8 cellular contexts compared by ENCODE assay signal in the genomic region with DNA sequence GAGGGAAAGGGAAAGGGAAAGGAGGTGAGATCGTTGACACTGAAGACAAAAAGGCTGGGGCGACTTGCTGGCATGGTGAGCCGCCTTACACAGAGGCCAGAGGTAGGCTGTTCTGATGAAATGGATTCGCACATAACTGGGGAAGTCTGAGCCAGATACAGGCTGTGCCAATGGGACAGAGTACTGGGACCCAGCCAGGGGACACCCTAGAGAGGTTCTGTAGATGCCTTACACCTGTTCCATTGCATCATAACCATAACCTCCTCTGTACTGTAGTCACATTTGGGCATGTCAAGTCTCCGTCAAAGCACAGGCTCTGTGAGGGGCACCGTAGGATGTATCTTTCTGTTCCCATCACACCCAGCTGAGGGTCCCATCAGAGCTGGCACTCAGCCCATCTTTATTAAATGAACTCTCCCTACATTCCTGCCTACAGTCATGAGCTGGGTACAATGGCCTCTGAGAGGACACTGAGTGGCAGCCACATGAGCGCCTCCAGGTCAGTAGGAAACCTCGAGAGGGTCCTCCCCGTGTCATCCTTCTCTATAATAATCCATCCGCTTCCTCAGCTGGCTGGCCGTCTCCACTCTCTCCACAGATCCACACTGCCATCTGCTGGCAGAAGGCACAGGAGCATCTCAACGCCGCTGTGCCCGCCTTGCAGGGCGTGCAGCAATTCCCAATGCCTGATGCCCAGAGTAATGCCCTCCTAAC.
DNase-seq lines count a peak whose midpoint lies in the region; ATAC-seq, FAIRE-seq and TF ChIP-seq lines count a peak whose summit lies in the region.

No MANE protein-coding gene starts in this region.

- peak; percentile 87 for TF ChIP-seq CTCF in A549 (IDR thresholded peaks at IDR 0.05)

- TF ChIP-seq POLR2A in A549 (IDR thresholded peaks at IDR 0.05; ENCODE audit: low read length) = no peak

- TF ChIP-seq EP300 in A549 (IDR thresholded peaks at IDR 0.05) = no peak

- ATAC-seq in A549 (peak; percentile 94 to 98), GM18519 (IDR thresholded peaks at IDR 0.05; ENCODE audit: low FRiP score, unreplicated experiment) (peak; percentile 85), HG03039 (IDR thresholded peaks at IDR 0.05; ENCODE audit: unreplicated experiment) (peak; percentile 81), left colon (peak; percentile 89)

- no peak overlapping the region for H3K27ac ChIP-seq in A549

- H3K9me3 ChIP-seq in A549 = no peaks in the 10 kb centered on the region

- peak; percentile 85 for FAIRE-seq in A549 (lab: Jason Lieb, UNC)

- peak; percentile 84 to 90 for TF ChIP-seq RAD21 in A549 (conservative IDR thresholded peaks at IDR 0.05 in 1 of 2, IDR thresholded peaks at IDR 0.05 in 1 of 2)

- no peak overlapping the region for H3K4me3 ChIP-seq in A549

- H3K4me1 ChIP-seq in A549 = no peaks in the 10 kb centered on the region

- intact Hi-C loops in left colon (cut with DNase I, micrococcal nuclease) = no loop called here

- CTCF ChIA-PET in A549 (lab: Yijun Ruan, JAX) = interaction anchor here (0.7 to 3.0 kb wide), 13 partner anchors 9 to 318 kb away, joined by 3 to 17 read pairs (median 5); no protein-coding TSS in a partner anchor

- DNase-seq in A549 (ENCODE audit: low read depth in 1 of 2, low spot score in 1 of 2) = peak; percentile 60 to 72
- DNase-seq in NCI-H2227 (lab: John Stamatoyannopoulos, UW; ENCODE audit: unreplicated experiment) = peak; percentile 75
- peak; percentile 55 for DNase-seq in activated CD4-positive, CD25-positive, alpha-beta regulatory T cell treated with anti-CD3 and anti-CD28 coated beads, Interleukin-2, amount 50 U/mL, for 16 hours (ENCODE audit: low read depth, low spot score)
- peak; percentile 40 for DNase-seq in central memory CD4-positive, alpha-beta T cell
- peak; percentile 52 to 88 for DNase-seq in left colon
- peak; percentile 77 to 84 for DNase-seq in stimulated activated CD4-positive, alpha-beta T cell treated with anti-CD3 and anti-CD28 coated beads, Interleukin-2, amount 100 ng/mL, for 48 hours

- POLR2A ChIA-PET in A549 (lab: Yijun Ruan, JAX) = no interaction called here

- 0 out of 3 replicates have a peak overlapping the region, but pooled peaks have one; percentile 9 for H3K4me2 ChIP-seq in A549

- 7% methylated on average over 15 of the region's 15 CpGs for WGBS in A549 (ENCODE audit: missing lambda C conversion rate)

TF ChIP-seq in A549, 52 proteins besides CTCF, POLR2A, EP300 and RAD21:
- TF ChIP-seq NR3C1 (IDR thresholded peaks at IDR 0.05) (no peak), MAFK (IDR thresholded peaks at IDR 0.05; ENCODE audit: partially characterized antibody) (no peak), RARB (CRISPR knock-in tag; IDR thresholded peaks at IDR 0.05) (no peak), FOSL2 (IDR thresholded peaks at IDR 0.05) (no peak), FOSL2 (CRISPR knock-in tag; IDR thresholded peaks at IDR 0.05) (no peak), BHLHE40 (IDR thresholded peaks at IDR 0.05; ENCODE audit: low read depth, low read length) (no peak), ZSCAN20 (CRISPR knock-in tag; IDR thresholded peaks at IDR 0.05) (no peak), SMC3 (IDR thresholded peaks at IDR 0.05) (peak; percentile 62)
- TF ChIP-seq, protein P1, sequence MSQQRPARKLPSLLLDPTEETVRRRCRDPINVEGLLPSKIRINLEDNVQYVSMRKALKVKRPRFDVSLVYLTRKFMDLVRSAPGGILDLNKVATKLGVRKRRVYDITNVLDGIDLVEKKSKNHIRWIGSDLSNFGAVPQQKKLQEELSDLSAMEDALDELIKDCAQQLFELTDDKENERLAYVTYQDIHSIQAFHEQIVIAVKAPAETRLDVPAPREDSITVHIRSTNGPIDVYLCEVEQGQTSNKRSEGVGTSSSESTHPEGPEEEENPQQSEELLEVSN (IDR thresholded peaks at IDR 0.05; ENCODE audit: borderline replicate concordance, low read depth) = no peak
- TF ChIP-seq, protein P2, sequence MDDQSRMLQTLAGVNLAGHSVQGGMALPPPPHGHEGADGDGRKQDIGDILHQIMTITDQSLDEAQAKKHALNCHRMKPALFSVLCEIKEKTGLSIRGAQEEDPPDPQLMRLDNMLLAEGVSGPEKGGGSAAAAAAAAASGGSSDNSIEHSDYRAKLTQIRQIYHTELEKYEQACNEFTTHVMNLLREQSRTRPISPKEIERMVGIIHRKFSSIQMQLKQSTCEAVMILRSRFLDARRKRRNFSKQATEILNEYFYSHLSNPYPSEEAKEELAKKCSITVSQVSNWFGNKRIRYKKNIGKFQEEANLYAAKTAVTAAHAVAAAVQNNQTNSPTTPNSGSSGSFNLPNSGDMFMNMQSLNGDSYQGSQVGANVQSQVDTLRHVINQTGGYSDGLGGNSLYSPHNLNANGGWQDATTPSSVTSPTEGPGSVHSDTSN (IDR thresholded peaks at IDR 0.05) = no peak
